In genomic region chr1:234751678-234752077, GRCh38 we compare ENCODE assay signal across 24 cellular contexts.
DNase-seq lines count a peak whose midpoint lies in the region; ATAC-seq and TF ChIP-seq lines count a peak whose summit lies in the region.
"Had no signal": no experiment of that assay in that cellular context is flagged by ENCODE, and none has a peak within 500 bp of the region (broad histone marks: within the 10 kb centered on the region; RNA-seq: fewer than 3 reads in every experiment).

No MANE protein-coding gene starts in this region.

- H3K4me3 ChIP-seq in right cardiac atrium (ENCODE audit: low read length) (no peak overlapping the region), neural cell (ENCODE audit: low read length) (no peak overlapping the region), transverse colon (no peak overlapping the region), esophagus muscularis mucosa (no peak overlapping the region)
- H3K4me3 ChIP-seq: ascending aorta; BLaER1 treated with 17β-estradiol and CSF1 and Interleukin-3, amounts not matched to agents 10 nM and 100 nM; upper lobe of right lung had no signal

- H3K27ac ChIP-seq in right cardiac atrium (ENCODE audit: low read length) (peak overlapping the region; percentile 61), neural cell (ENCODE audit: low read length) (peak overlapping the region; percentile 68), transverse colon (peak overlapping the region; percentile 18 to 53 (median 46)), esophagus muscularis mucosa (replicated peaks in 1 of 4) (peak overlapping the region in 2 of 4 donors; percentile 19 to 41)
- H3K27ac ChIP-seq: ascending aorta; BLaER1 treated with 17β-estradiol and CSF1 and Interleukin-3, amounts not matched to agents 10 nM and 100 nM; epithelial cell of prostate; RWPE1; upper lobe of right lung had no signal

- H3K27me3 ChIP-seq in right cardiac atrium (ENCODE audit: control insufficient read depth, insufficient read depth) = no peaks in the 10 kb centered on the region
- H3K27me3 ChIP-seq in neural cell (ENCODE audit: insufficient read depth, low read depth, low read length) = no peaks in the 10 kb centered on the region
- no peaks in the 10 kb centered on the region for H3K27me3 ChIP-seq in transverse colon
- no peaks in the 10 kb centered on the region for H3K27me3 ChIP-seq in esophagus muscularis mucosa
- H3K27me3 ChIP-seq: ascending aorta; BLaER1 treated with 17β-estradiol and CSF1 and Interleukin-3, amounts not matched to agents 10 nM and 100 nM; upper lobe of right lung had no signal

- no peak overlapping the region for H3K4me3 Mint-ChIP-seq in brain
- H3K4me3 Mint-ChIP-seq: activated CD8-positive, alpha-beta T cell treated with anti-CD3 and anti-CD28 coated beads, Interleukin-2, amount 10 ng/mL, durations not matched to agents 7 days and 5 days; activated naive CD8-positive, alpha-beta T cell treated with anti-CD3 and anti-CD28 coated beads for 36 hours; stimulated activated naive CD8-positive, alpha-beta T cell treated with anti-CD3 and anti-CD28 coated beads, Interleukin-15, amount 100 ng/mL, for 72 hours; T-helper 1 cell treated with Interleukin-12 subunit alpha and Interleukin-12 subunit beta and Interleukin-4 antibody, amounts not matched to agents 30 μg/mL and 1 μg/mL, for 36 hours had no signal

- no peak overlapping the region for H2AFZ ChIP-seq in neural cell (ENCODE audit: low read depth, low read length)

- H4K20me1 ChIP-seq in neural cell (ENCODE audit: insufficient read depth) = no peaks in the 10 kb centered on the region
- H4K20me1 ChIP-seq: BLaER1 treated with 17β-estradiol and CSF1 and Interleukin-3, amounts not matched to agents 10 nM and 100 nM had no signal

- in situ Hi-C loops in transverse colon (cut with MboI; ENCODE audit: low pct_ligation_motif_present in 1 of 4, low pct_unique_long_range_greater_than_20kb in 1 of 4, low sequenced_read_pairs in 3 of 4) = no loop called here

- no peaks in the 10 kb centered on the region for H3K9me3 ChIP-seq in right cardiac atrium (ENCODE audit: control insufficient read depth, low read length)
- no peaks in the 10 kb centered on the region for H3K9me3 ChIP-seq in neural cell (ENCODE audit: low read length)
- H3K9me3 ChIP-seq in transverse colon = no peaks in the 10 kb centered on the region
- H3K9me3 ChIP-seq in esophagus muscularis mucosa = no peaks in the 10 kb centered on the region
- H3K9me3 ChIP-seq: ascending aorta; BLaER1 treated with 17β-estradiol and CSF1 and Interleukin-3, amounts not matched to agents 10 nM and 100 nM; upper lobe of right lung had no signal

- no peaks in the 10 kb centered on the region for H3K9me2 ChIP-seq in neural cell (ENCODE audit: insufficient read depth, low read length)

- H3K27ac Mint-ChIP-seq in brain = peak overlapping the region in 4 of 5 experiments; percentile 3 to 83 (median 34)
- H3K27ac Mint-ChIP-seq: activated CD8-positive, alpha-beta T cell treated with anti-CD3 and anti-CD28 coated beads, Interleukin-2, amount 10 ng/mL, durations not matched to agents 7 days and 5 days; activated naive CD8-positive, alpha-beta T cell treated with anti-CD3 and anti-CD28 coated beads for 36 hours; stimulated activated naive CD8-positive, alpha-beta T cell treated with anti-CD3 and anti-CD28 coated beads, Interleukin-15, amount 100 ng/mL, for 72 hours; T-helper 1 cell treated with Interleukin-12 subunit alpha and Interleukin-12 subunit beta and Interleukin-4 antibody, amounts not matched to agents 30 μg/mL and 1 μg/mL, for 36 hours had no signal

- H3K36me3 Mint-ChIP-seq in brain = no peaks in the 10 kb centered on the region
- H3K36me3 Mint-ChIP-seq: activated naive CD8-positive, alpha-beta T cell treated with anti-CD3 and anti-CD28 coated beads for 36 hours had no signal

- no peak for TF ChIP-seq RAD21 in neural cell (conservative IDR thresholded peaks at IDR 0.05)

- no peak for DNase-seq in right cardiac atrium
- no peak for DNase-seq in left ventricle myocardium superior
- DNase-seq in transverse colon = no peak
- DNase-seq in esophagus muscularis mucosa (ENCODE audit: extremely low spot score) = no peak
- DNase-seq in pons (ENCODE audit: low spot score) = no peak
- DNase-seq: activated CD4-positive, alpha-beta T cell treated with anti-CD3 and anti-CD28 coated beads for 1 hour; activated CD8-positive, alpha-beta T cell treated with anti-CD3 and anti-CD28 coated beads, Interleukin-2, amount 10 ng/mL, durations not matched to agents 7 days and 5 days; activated naive CD8-positive, alpha-beta T cell treated with anti-CD3 and anti-CD28 coated beads for 36 hours; cerebellar nuclear complex; effector CD4-positive, alpha-beta T cell; glutamatergic neuron; IMR-90; kidney; NCI-H1105; stimulated activated naive CD8-positive, alpha-beta T cell treated with anti-CD3 and anti-CD28 coated beads, Interleukin-15, amount 100 ng/mL, for 72 hours; upper lobe of right lung had no signal

- peaks cover 62% of the 10 kb centered on the region for H3K4me1 Mint-ChIP-seq in brain

- TF ChIP-seq CTCF in brain (conservative IDR thresholded peaks at IDR 0.05) (no peak), neural cell (IDR thresholded peaks at IDR 0.05; ENCODE audit: poor library complexity, severe bottlenecking) (no peak), transverse colon (IDR thresholded peaks at IDR 0.05) (no peak), esophagus muscularis mucosa (IDR thresholded peaks at IDR 0.05) (no peak)

- no peak overlapping the region for H3K4me2 ChIP-seq in neural cell (ENCODE audit: low read length)
- H3K4me2 ChIP-seq: BLaER1 treated with 17β-estradiol and CSF1 and Interleukin-3, amounts not matched to agents 10 nM and 100 nM had no signal

- peak in 1 of 2 donors; percentile 27 for ATAC-seq in right cardiac atrium
- no peak for ATAC-seq in left ventricle myocardium superior
- no peak for ATAC-seq in GM21529 (IDR thresholded peaks at IDR 0.05; ENCODE audit: unreplicated experiment)
- ATAC-seq: activated CD8-positive, alpha-beta T cell treated with anti-CD3 and anti-CD28 coated beads, Interleukin-2, amount 10 ng/mL, durations not matched to agents 7 days and 5 days; stimulated activated naive CD8-positive, alpha-beta T cell treated with anti-CD3 and anti-CD28 coated beads, Interleukin-15, amount 100 ng/mL, for 72 hours; upper lobe of right lung had no signal

- no peak overlapping the region for H3K9ac ChIP-seq in neural cell (ENCODE audit: low read length)
- H3K9ac ChIP-seq: BLaER1 treated with 17β-estradiol and CSF1 and Interleukin-3, amounts not matched to agents 10 nM and 100 nM had no signal

- H3K36me3 ChIP-seq in neural cell (ENCODE audit: insufficient read depth, low read length) (no peaks in the 10 kb centered on the region), transverse colon (no peaks in the 10 kb centered on the region), esophagus muscularis mucosa (no peaks in the 10 kb centered on the region)
- H3K36me3 ChIP-seq: ascending aorta; BLaER1 treated with 17β-estradiol and CSF1 and Interleukin-3, amounts not matched to agents 10 nM and 100 nM; upper lobe of right lung had no signal

- no peaks in the 10 kb centered on the region for H3K79me2 ChIP-seq in neural cell (replicated peaks; ENCODE audit: insufficient read depth, low read length)

- TF ChIP-seq EP300 in neural cell (conservative IDR thresholded peaks at IDR 0.05; ENCODE audit: poor library complexity, severe bottlenecking) = no peak
- no peak for TF ChIP-seq EP300 in transverse colon (IDR thresholded peaks at IDR 0.05; ENCODE audit: low read depth)
- TF ChIP-seq EP300 in esophagus muscularis mucosa (IDR thresholded peaks at IDR 0.05) = no peak

- TF ChIP-seq POLR2A in transverse colon (IDR thresholded peaks at IDR 0.05) = no peak
- TF ChIP-seq POLR2A in esophagus muscularis mucosa (IDR thresholded peaks at IDR 0.05; ENCODE audit: low read depth) = no peak

- H3F3A ChIP-seq in neural cell (ENCODE audit: insufficient read depth, low read length, poor library complexity, severe bottlenecking) = no peaks in the 10 kb centered on the region

- H3K4me1 ChIP-seq in right cardiac atrium (ENCODE audit: control insufficient read depth, insufficient read depth, low read length) (peaks cover 9% of the 10 kb centered on the region), transverse colon (peaks cover 3 to 17% (median 9%) of the 10 kb centered on the region in 4 donors), esophagus muscularis mucosa (peaks cover 12 to 20% (median 19%) of the 10 kb centered on the region in 4 donors)

- intact Hi-C loops in right cardiac atrium (cut with DNase I) = no loop called here
- intact Hi-C loops in left ventricle myocardium superior (cut with micrococcal nuclease) = no loop called here
- intact Hi-C loops in transverse colon (cut with DNase I; ENCODE audit: low total_unique reads) = no loop called here
- intact Hi-C loops in esophagus muscularis mucosa (cut with DNase I) = no loop called here

- 75% methylated on average over 7 of the region's 7 CpGs for WGBS in right cardiac atrium
- whole genome bisulfite sequencing in transverse colon (ENCODE audit: low coverage in 1 of 2), 2 donors = 89% methylated on average over 7 of the region's 7 CpGs; no CpG with 5 or more reads in 1 of the 2 donors
- 99% methylated on average over 7 of the region's 7 CpGs for WGBS in esophagus muscularis mucosa

- no peaks in the 10 kb centered on the region for H3K27me3 Mint-ChIP-seq in brain
- H3K27me3 Mint-ChIP-seq: activated naive CD8-positive, alpha-beta T cell treated with anti-CD3 and anti-CD28 coated beads for 36 hours; stimulated activated naive CD8-positive, alpha-beta T cell treated with anti-CD3 and anti-CD28 coated beads, Interleukin-15, amount 100 ng/mL, for 72 hours had no signal

- peaks cover 0 to 3% (median 0%) of the 10 kb centered on the region in 5 experiments for H3K9me3 Mint-ChIP-seq in brain
- H3K9me3 Mint-ChIP-seq: activated naive CD8-positive, alpha-beta T cell treated with anti-CD3 and anti-CD28 coated beads for 36 hours; stimulated activated naive CD8-positive, alpha-beta T cell treated with anti-CD3 and anti-CD28 coated beads, Interleukin-15, amount 100 ng/mL, for 72 hours; T-helper 1 cell treated with Interleukin-12 subunit alpha and Interleukin-12 subunit beta and Interleukin-4 antibody, amounts not matched to agents 30 μg/mL and 1 μg/mL, for 36 hours had no signal

TF ChIP-seq in neural cell, 6 proteins besides CTCF, POLR2A, EP300 and RAD21 (continues in another document):
- TF ChIP-seq MXI1 (conservative IDR thresholded peaks at IDR 0.05; ENCODE audit: poor library complexity, severe bottlenecking) (no peak), POLR2AphosphoS5 (IDR thresholded peaks at IDR 0.05) (peak; percentile 27)
